Comparison of ENCODE assay signal across 7 cellular contexts in the genomic region with DNA sequence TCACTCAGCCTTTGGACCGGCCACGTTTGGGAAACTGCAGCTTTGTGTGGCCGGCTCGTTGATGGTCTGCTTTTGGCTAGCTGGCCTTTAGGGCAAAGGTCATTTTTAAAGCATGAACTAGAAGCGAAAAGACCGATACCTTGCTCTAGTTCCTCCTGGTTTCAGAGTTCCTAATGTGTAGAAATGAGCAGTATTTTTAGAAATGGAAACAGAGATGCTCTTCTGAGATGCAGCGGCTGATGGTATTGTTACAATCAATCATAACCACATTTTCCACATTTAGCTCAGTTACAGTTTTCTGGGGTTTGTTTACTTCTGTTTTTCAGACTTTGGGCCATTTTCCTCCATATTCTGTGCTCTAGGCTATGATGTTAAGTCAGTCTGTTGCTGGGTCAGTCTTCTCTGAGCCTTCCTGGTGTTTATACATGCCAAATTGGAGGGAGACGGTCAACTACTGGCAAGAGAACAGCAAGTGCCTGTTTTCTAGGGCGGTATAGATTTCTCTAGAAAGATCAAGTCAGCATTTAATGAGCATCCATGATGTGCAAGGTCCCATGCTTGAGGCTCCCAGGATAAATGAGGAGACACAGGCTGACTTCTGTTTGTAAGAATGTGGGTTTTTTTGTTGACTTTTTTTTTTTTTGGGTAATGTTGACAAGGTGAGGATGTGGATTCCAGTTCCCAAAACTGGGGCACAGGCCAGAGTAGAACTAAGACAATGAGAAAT. TPM values are rescaled to one million over a fixed set of nuclear protein-coding genes. Genes with fewer than 3 reads are reported as not detected.
DNase-seq lines count a peak whose midpoint lies in the region; ATAC-seq and TF ChIP-seq lines count a peak whose summit lies in the region.

No MANE protein-coding gene starts in this region.

- no peaks in the 10 kb centered on the region for H3F3A ChIP-seq in PC-3 (ENCODE audit: low read length, unreplicated experiment)

- no TSS peak for BruUV-seq in PC-3 (replicated peaks; lab: Mats Ljungman, UMichigan)

- POLR2A ChIA-PET in PC-3 (lab: Charles Lee; ENCODE audit: unreplicated experiment), result no interaction called here

- H3K27ac ChIP-seq in PC-3 (ENCODE audit: low read length) (peak overlapping the region; percentile 88), spleen (peak overlapping the region in 7 of 8 donors; percentile 10 to 40 (median 25)), brain microvascular endothelial cell (no peak overlapping the region), esophagus squamous epithelium (peak overlapping the region in 1 of 4 donors; percentile 17)

- peak overlapping the region; percentile 59; the same call in 1 of the 2 replicates for H3K9ac ChIP-seq in PC-3 (ENCODE audit: low read length)

- intact Hi-C loops in PC-3 (cut with micrococcal nuclease), result no loop called here
- intact Hi-C loops in spleen (cut with DNase I; ENCODE audit: low total_unique reads), result no loop called here
- intact Hi-C loops in esophagus squamous epithelium (cut with DNase I), result no loop called here

- H3K79me2 ChIP-seq in PC-3 (ENCODE audit: low read length), result no peaks in the 10 kb centered on the region

- H3K27me3 ChIP-seq in PC-3 (ENCODE audit: low read length), result no peaks in the 10 kb centered on the region
- no peaks in the 10 kb centered on the region for H3K27me3 ChIP-seq in spleen (replicated peaks in 1 of 7)
- H3K27me3 ChIP-seq in HAP-1 (ENCODE audit: low read depth), result no peaks in the 10 kb centered on the region
- H3K27me3 ChIP-seq in brain microvascular endothelial cell (replicated peaks), result no peaks in the 10 kb centered on the region
- H3K27me3 ChIP-seq in esophagus squamous epithelium, result no peaks in the 10 kb centered on the region

- no peaks in the 10 kb centered on the region for H3K9me2 ChIP-seq in PC-3 (replicated peaks; ENCODE audit: low read length)

- peak; percentile 7 for DNase-seq in PC-3
- DNase-seq in spleen, result no peak
- no peak for DNase-seq in HAP-1 (ENCODE audit: low spot score in 2 of 2)
- no peak for DNase-seq in brain microvascular endothelial cell
- no peak for DNase-seq in esophagus squamous epithelium (lab: John Stamatoyannopoulos, UW)

- H3K4me3 ChIP-seq in PC-3 (ENCODE audit: low read length) (no peak overlapping the region), spleen (no peak overlapping the region), HAP-1 (no peak overlapping the region), brain microvascular endothelial cell (ENCODE audit: low read depth, low read length) (no peak overlapping the region), esophagus squamous epithelium (no peak overlapping the region)

- H3K36me3 ChIP-seq in PC-3 (ENCODE audit: low read depth, low read length) (no peaks in the 10 kb centered on the region), spleen (peaks cover 0 to 66% (median 13%) of the 10 kb centered on the region in 6 donors), HAP-1 (replicated peaks) (no peaks in the 10 kb centered on the region), brain microvascular endothelial cell (replicated peaks) (no peaks in the 10 kb centered on the region), esophagus squamous epithelium (peaks cover 0 to 29% (median 0%) of the 10 kb centered on the region in 3 donors)

- no peak overlapping the region for H3K4me2 ChIP-seq in PC-3 (ENCODE audit: low read length)

- H4K20me1 ChIP-seq in PC-3 (ENCODE audit: low read length), result no peaks in the 10 kb centered on the region

- TF ChIP-seq CTCF in PC-3 (conservative IDR thresholded peaks at IDR 0.05; ENCODE audit: low read depth, low read length), result no peak
- TF ChIP-seq CTCF in spleen (IDR thresholded peaks at IDR 0.05 in 8 of 11, conservative IDR thresholded peaks at IDR 0.05 in 3 of 11), result no peak
- no peak for TF ChIP-seq CTCF in brain microvascular endothelial cell (IDR thresholded peaks at IDR 0.05; ENCODE audit: low read depth, low read length, missing control alignments)
- TF ChIP-seq CTCF in esophagus squamous epithelium (IDR thresholded peaks at IDR 0.05), result no peak

- in situ Hi-C loops in HAP-1 (cut with MboI; ENCODE audit: low sequenced_read_pairs), result no loop called here
- in situ Hi-C loops in brain microvascular endothelial cell (cut with HindIII; ENCODE audit: low pct_ligation_motif_present, low sequenced_read_pairs), result no loop called here

- H3K4me1 ChIP-seq in PC-3 (ENCODE audit: insufficient read depth, low read length) (peaks cover 20% of the 10 kb centered on the region), spleen (peaks cover 6 to 44% (median 13%) of the 10 kb centered on the region in 6 donors), HAP-1 (no peaks in the 10 kb centered on the region), esophagus squamous epithelium (no peaks in the 10 kb centered on the region)

- no peak for TF ChIP-seq POLR2A in spleen (IDR thresholded peaks at IDR 0.05)
- no peak for TF ChIP-seq POLR2A in esophagus squamous epithelium (IDR thresholded peaks at IDR 0.05)

- H3K9me3 ChIP-seq in PC-3 (ENCODE audit: low read length) (no peaks in the 10 kb centered on the region), spleen (no peaks in the 10 kb centered on the region), HAP-1 (no peaks in the 10 kb centered on the region), esophagus squamous epithelium (no peaks in the 10 kb centered on the region)

- WGBS in spleen, 5 donors, result 67 to 74% (median 71%) methylated on average over 9 of the region's 9 CpGs
- WGBS in esophagus squamous epithelium, 2 donors, result 79 to 83% methylated on average over 9 of the region's 9 CpGs

- H2AFZ ChIP-seq in PC-3 (ENCODE audit: low read length), result no peak overlapping the region

- ATAC-seq in GM19035 (IDR thresholded peaks at IDR 0.05; ENCODE audit: unreplicated experiment) (peak; percentile 94), HG02798 (IDR thresholded peaks at IDR 0.05; ENCODE audit: poor library complexity, unreplicated experiment) (peak; percentile 94), PC-3 (no peak)

- CTCF ChIA-PET in PC-3 (lab: Charles Lee), result no interaction called here

RNA-seq across cellular contexts. Expression of gene RNF144A, which starts 28.0 kb away (rescaled TPM):
- total RNA-seq in PC-3 (2014; rRNA removed) (9.5 and 13.1 TPM in 2 replicates), spleen (10 to 100 TPM; 42.5 to 86.6 (median 67.1) TPM), esophagus squamous epithelium (10 to 100 TPM in 1 of 4 donors, 1 to 10 TPM in 3; 6.2 to 11.6 (median 8.2) TPM)
- polyA plus RNA-seq in spleen, result 10 to 100 TPM in 1 of 3 donors, 1 to 10 TPM in 2; 3.8 to 12.5 (median 5.2) TPM
